1 cellular context compared by ENCODE assay signal in the genomic region with DNA sequence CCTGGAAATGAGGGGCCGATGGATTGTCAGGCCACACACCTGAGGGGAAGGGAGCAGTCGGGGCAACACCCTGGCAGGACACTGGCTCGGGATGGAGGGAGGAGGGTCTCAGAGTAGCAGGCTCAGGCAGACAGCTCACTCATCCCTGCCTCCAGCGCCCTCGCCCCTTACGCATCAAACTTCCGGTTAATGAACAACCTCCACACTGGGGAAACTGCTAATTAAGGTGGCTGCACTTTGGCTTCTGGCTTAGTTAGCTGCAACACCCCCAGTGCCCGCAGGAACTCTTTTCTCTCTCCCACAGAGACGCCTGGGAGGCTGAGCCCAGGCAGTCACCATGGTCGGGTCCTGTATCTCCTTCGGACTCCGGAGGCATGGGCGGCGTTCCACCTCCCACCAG.
TF ChIP-seq lines count a peak whose summit lies in the region.

No MANE protein-coding gene starts in this region.

TF ChIP-seq in HepG2, 621 proteins besides CTCF, POLR2A, EP300 and RAD21 (continued from another document):
- TF ChIP-seq ZNF263 (CRISPR knock-in tag; IDR thresholded peaks at IDR 0.05) (0 out of 2 replicates have a peak, but pooled peaks have one; percentile 52), ZFP36L1 (CRISPR knock-in tag; IDR thresholded peaks at IDR 0.05) (no peak), STAT6 (CRISPR knock-in tag; IDR thresholded peaks at IDR 0.05; ENCODE audit: borderline replicate concordance) (no peak), FOXO4 (CRISPR knock-in tag; conservative IDR thresholded peaks at IDR 0.05) (0 out of 2 replicates have a peak, but pooled peaks have one; percentile 40)
